7 cellular contexts compared by ENCODE assay signal in the genomic region with DNA sequence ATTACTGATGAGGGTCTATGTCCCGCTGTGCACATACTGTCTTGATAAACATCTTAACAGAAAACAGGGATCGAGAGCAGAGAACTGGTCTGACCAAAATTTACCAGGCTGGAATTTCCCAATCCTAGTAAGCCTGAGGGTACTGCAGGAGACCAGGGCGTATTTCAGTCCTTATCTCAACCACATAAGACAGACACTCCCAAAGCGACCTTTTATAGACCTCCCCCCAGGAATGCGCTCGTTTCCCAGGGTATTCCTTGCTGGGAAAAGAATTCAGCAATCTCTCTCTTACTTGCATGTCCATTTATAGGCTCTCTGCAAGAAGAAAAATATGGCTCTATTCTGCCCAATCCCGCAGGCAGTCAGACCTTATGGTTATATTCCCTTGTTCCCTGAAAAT. TPM values are rescaled to one million over a fixed set of nuclear protein-coding genes. Genes with fewer than 3 reads are reported as not detected.
DNase-seq lines count a peak whose midpoint lies in the region; TF ChIP-seq lines count a peak whose summit lies in the region.
"Not testable (repeated sequence)": the region's sequence is repeated elsewhere in the genome, so short reads cannot be mapped to it uniquely, and the experiment has no call there.

No MANE protein-coding gene starts in this region.

- peaks cover 11% of the 10 kb centered on the region for H3K36me3 ChIP-seq in NT2/D1 (ENCODE audit: insufficient read depth, insufficient read length, low read length)
- not testable (repeated sequence) for H3K36me3 ChIP-seq in trophoblast cell (ENCODE audit: control insufficient read depth in 1 of 2, insufficient read depth in 2 of 2, low read length in 2 of 2)

- not testable (repeated sequence) for H3K36me3 Mint-ChIP-seq in activated naive CD4-positive, alpha-beta T cell treated with anti-CD3 and anti-CD28 coated beads, Interleukin-2, amount 50 U/mL, for 24 hours

- H3K4me1 ChIP-seq in NT2/D1 (ENCODE audit: insufficient read depth, insufficient read length); trophoblast cell (ENCODE audit: control insufficient read depth in 1 of 2, insufficient read depth in 2 of 2, low read length in 2 of 2): not testable (repeated sequence)

- not testable (repeated sequence) for H3K4me3 Mint-ChIP-seq in activated naive CD4-positive, alpha-beta T cell treated with anti-CD3 and anti-CD28 coated beads, Interleukin-2, amount 50 U/mL, for 24 hours

- H3K27ac ChIP-seq in trophoblast cell (ENCODE audit: low read depth, low read length) = peak overlapping the region; percentile 91

- not testable (repeated sequence) for H3K4ac ChIP-seq in trophoblast cell (ENCODE audit: low read depth, low read length)

- not testable (repeated sequence) for H3K79me1 ChIP-seq in trophoblast cell (ENCODE audit: low read length)

- H4K8ac ChIP-seq in trophoblast cell (ENCODE audit: low read depth, low read length) = not testable (repeated sequence)

- not testable (repeated sequence) for H3K79me2 ChIP-seq in trophoblast cell (ENCODE audit: control insufficient read depth, insufficient read depth, low read length, poor library complexity)

- not testable (repeated sequence) for H3K9me3 ChIP-seq in NT2/D1 (ENCODE audit: insufficient read depth, low read length); trophoblast cell (ENCODE audit: insufficient read depth, low read depth, low read length)

- H3K27me3 ChIP-seq in NT2/D1 (ENCODE audit: insufficient read depth, insufficient read length); trophoblast cell (ENCODE audit: insufficient read depth, low read length): not testable (repeated sequence)

- DNase-seq in EH (ENCODE audit: low read depth) = peak; percentile 9
- peak; percentile 5 for DNase-seq in LHCN-M2 (ENCODE audit: low read depth)
- peak; percentile 25 for DNase-seq in NT2/D1 (ENCODE audit: low read depth, low spot score)
- peak; percentile 15 to 20 for DNase-seq in erythroblast (lab: John Stamatoyannopoulos, UW)
- peak; percentile 9 for DNase-seq in left kidney (ENCODE audit: low read depth, low spot score)
- DNase-seq in trophoblast cell = peak; percentile 39 to 69

- H3K27me3 Mint-ChIP-seq in activated naive CD4-positive, alpha-beta T cell treated with anti-CD3 and anti-CD28 coated beads, Interleukin-2, amount 50 U/mL, for 24 hours = not testable (repeated sequence)

- H3K27ac Mint-ChIP-seq in activated naive CD4-positive, alpha-beta T cell treated with anti-CD3 and anti-CD28 coated beads, Interleukin-2, amount 50 U/mL, for 24 hours = peak overlapping the region; percentile 35

- not testable (repeated sequence) for H3K4me3 ChIP-seq in NT2/D1 (ENCODE audit: insufficient read length, low read depth); trophoblast cell (ENCODE audit: low read depth, low read length)

- H2AK5ac ChIP-seq in trophoblast cell (ENCODE audit: low read length) = not testable (repeated sequence)

- H3K14ac ChIP-seq in trophoblast cell (ENCODE audit: low read length) = not testable (repeated sequence)

- H3K18ac ChIP-seq in trophoblast cell (ENCODE audit: low read length) = not testable (repeated sequence)

- not testable (repeated sequence) for TF ChIP-seq POLR2A in erythroblast (IDR thresholded peaks at IDR 0.05; ENCODE audit: low read length)

- H2AFZ ChIP-seq in trophoblast cell (ENCODE audit: insufficient read depth, low read length, poor library complexity) = not testable (repeated sequence)

- H2BK12ac ChIP-seq in trophoblast cell (ENCODE audit: low read length) = not testable (repeated sequence)

- H3K9me3 Mint-ChIP-seq in activated naive CD4-positive, alpha-beta T cell treated with anti-CD3 and anti-CD28 coated beads, Interleukin-2, amount 50 U/mL, for 24 hours = not testable (repeated sequence)

- not testable (repeated sequence) for H3K23ac ChIP-seq in trophoblast cell (ENCODE audit: low read length)

- not testable (repeated sequence) for H4K91ac ChIP-seq in trophoblast cell (ENCODE audit: low read depth, low read length)

- H3K9ac ChIP-seq in NT2/D1 (ENCODE audit: insufficient read length, low read depth); trophoblast cell (ENCODE audit: low read length): not testable (repeated sequence)

- peak overlapping the region; percentile 30 for H3K4me2 ChIP-seq in trophoblast cell (ENCODE audit: low read length)

- H2BK5ac ChIP-seq in trophoblast cell (ENCODE audit: low read depth, low read length, poor library complexity) = not testable (repeated sequence)

- not testable (repeated sequence) for H2BK120ac ChIP-seq in trophoblast cell (ENCODE audit: insufficient read depth, low read length, poor library complexity)

- not testable (repeated sequence) for H3K4me1 Mint-ChIP-seq in activated naive CD4-positive, alpha-beta T cell treated with anti-CD3 and anti-CD28 coated beads, Interleukin-2, amount 50 U/mL, for 24 hours

- H4K12ac ChIP-seq in trophoblast cell (ENCODE audit: low read depth, low read length) = not testable (repeated sequence)

- WGBS in trophoblast cell (ENCODE audit: extremely low coverage, insufficient coverage, insufficient read length) = no CpG with 5 or more reads among the region's 7 CpGs

RNA-seq across cellular contexts. Expression of a gene that starts 8.8 kb away (rescaled TPM):
- total RNA-seq in LHCN-M2 (2014; rRNA removed) = 15.5 and 16.3 TPM in 2 replicates
- 11.0 TPM for polyA plus RNA-seq in LHCN-M2 (2012)
- 36.0 and 37.8 TPM in 2 replicates for polyA plus RNA-seq in trophoblast cell (2013)
